ENCODE assay signal across 25 cellular contexts in genomic region chr9:125003332-125003731, GRCh38.
"Had no signal": no experiment of that assay in that cellular context is flagged by ENCODE, and none has a peak within 500 bp of the region (broad histone marks: within the 10 kb centered on the region; RNA-seq: fewer than 3 reads in every experiment).

No MANE protein-coding gene starts in this region.

- H3K9me3 ChIP-seq: left ventricle myocardium inferior, lower lobe of right lung, prostate gland, spleen, thoracic aorta, upper lobe of left lung had no signal

- H3K27me3 ChIP-seq: neural progenitor cell, spleen, tibial nerve, upper lobe of left lung had no signal

- H3K4me1 Mint-ChIP-seq: natural killer cell; neural progenitor cell; stimulated activated naive B cell treated with anti-CD40 and anti-IgM and Interleukin-4, amounts not matched to agents 10 μg/mL and 1 μg/mL and 100 μg/mL, for 72 hours had no signal

- H3K36me3 ChIP-seq: prostate gland had no signal

- H3K4me3 ChIP-seq: coronary artery, left ventricle myocardium inferior, lower lobe of right lung, neural progenitor cell, prostate gland, skin epidermis, spleen, thoracic aorta, tibial nerve, upper lobe of left lung had no signal

- DNase-seq: dermis blood vessel endothelial cell; effector memory CD8-positive, alpha-beta T cell; erythroblast; head of caudate nucleus; kidney; left cardiac atrium; left ventricle myocardium inferior; lower lobe of right lung; natural killer cell; right cardiac atrium; spleen; stimulated activated CD4-positive, alpha-beta T cell treated with anti-CD3 and anti-CD28 coated beads, Interleukin-4, amount 100 ng/mL, for 4 hours; stimulated activated naive B cell treated with anti-CD40 and anti-IgM and Interleukin-4, amounts not matched to agents 10 μg/mL and 1 μg/mL and 100 μg/mL, for 72 hours; upper lobe of left lung had no signal

- H3K27me3 Mint-ChIP-seq: effector memory CD8-positive, alpha-beta T cell; stimulated activated naive B cell treated with anti-CD40 and anti-IgM and Interleukin-4, amounts not matched to agents 10 μg/mL and 1 μg/mL and 100 μg/mL, for 72 hours; stimulated activated naive CD8-positive, alpha-beta T cell treated with anti-CD3 and anti-CD28 coated beads, Interleukin-15, Interleukin-2, amounts not matched to agents 100 ng/mL and 50 ng/mL, for 24 hours had no signal

- H3K4me1 ChIP-seq: left ventricle myocardium inferior, lower lobe of right lung, neural progenitor cell, parathyroid adenoma, prostate gland, spleen, tibial nerve, upper lobe of left lung had no signal

- ATAC-seq: effector memory CD8-positive, alpha-beta T cell; left cardiac atrium; lower lobe of right lung; natural killer cell; right cardiac atrium; stimulated activated naive B cell treated with anti-CD40 and anti-IgM and Interleukin-4, amounts not matched to agents 10 μg/mL and 1 μg/mL and 100 μg/mL, for 72 hours had no signal

- H3K9me3 Mint-ChIP-seq: effector memory CD8-positive, alpha-beta T cell; natural killer cell; neural progenitor cell; stimulated activated naive B cell treated with anti-CD40 and anti-IgM and Interleukin-4, amounts not matched to agents 10 μg/mL and 1 μg/mL and 100 μg/mL, for 72 hours; stimulated activated naive CD8-positive, alpha-beta T cell treated with anti-CD3 and anti-CD28 coated beads, Interleukin-15, Interleukin-2, amounts not matched to agents 100 ng/mL and 50 ng/mL, for 24 hours had no signal

- FAIRE-seq: endometrium, frontal cortex, kidney, urothelium cell line had no signal

- H3K4me3 Mint-ChIP-seq: effector memory CD8-positive, alpha-beta T cell; natural killer cell; neural progenitor cell; stimulated activated naive B cell treated with anti-CD40 and anti-IgM and Interleukin-4, amounts not matched to agents 10 μg/mL and 1 μg/mL and 100 μg/mL, for 72 hours; stimulated activated naive CD8-positive, alpha-beta T cell treated with anti-CD3 and anti-CD28 coated beads, Interleukin-15, Interleukin-2, amounts not matched to agents 100 ng/mL and 50 ng/mL, for 24 hours had no signal

- H3K36me3 Mint-ChIP-seq: natural killer cell had no signal

- H3K27ac Mint-ChIP-seq: effector memory CD8-positive, alpha-beta T cell; natural killer cell; neural progenitor cell; stimulated activated naive B cell treated with anti-CD40 and anti-IgM and Interleukin-4, amounts not matched to agents 10 μg/mL and 1 μg/mL and 100 μg/mL, for 72 hours; stimulated activated naive CD8-positive, alpha-beta T cell treated with anti-CD3 and anti-CD28 coated beads, Interleukin-15, Interleukin-2, amounts not matched to agents 100 ng/mL and 50 ng/mL, for 24 hours had no signal

- H3K27ac ChIP-seq: coronary artery, left ventricle myocardium inferior, lower lobe of right lung, neural progenitor cell, parathyroid adenoma, prostate gland, skin epidermis, spleen, thoracic aorta, tibial nerve, upper lobe of left lung had no signal
